Comparison of ENCODE assay signal across 9 cellular contexts in genomic region chr15:85730001-85730820, GRCh38.
A peak's percentile ranks its signal among the peaks of the same experiment; 100 is the strongest.
DNase-seq lines count a peak whose midpoint lies in the region; ATAC-seq, FAIRE-seq and TF ChIP-seq lines count a peak whose summit lies in the region.
"Had no signal": no experiment of that assay in that cellular context is flagged by ENCODE, and none has a peak within 500 bp of the region (broad histone marks: within the 10 kb centered on the region; RNA-seq: fewer than 3 reads in every experiment).

No MANE protein-coding gene starts in this region.

- no peaks in the 10 kb centered on the region for H3K27me3 ChIP-seq in parathyroid adenoma (ENCODE audit: control insufficient read depth, insufficient read depth, low read length)

- peak; percentile 60 for ATAC-seq in HG03442 (IDR thresholded peaks at IDR 0.05; ENCODE audit: unreplicated experiment)
- no peak for ATAC-seq in GM18517 (IDR thresholded peaks at IDR 0.05; ENCODE audit: unreplicated experiment)

- H3K79me2 ChIP-seq in parathyroid adenoma = no peaks in the 10 kb centered on the region

- H3K27me3 Mint-ChIP-seq in activated T-helper 1 cell treated with anti-CD3 and anti-CD28 coated beads, Interleukin-12 subunit alpha, Interleukin-12 subunit beta, Interleukin-2, Interleukin-4 antibody, amounts not matched to agents 30 ng/mL and 10 ng/mL and 1 ng/mL, durations not matched to agents 14 hours and 24 hours and 36 hours (ENCODE audit: insufficient read depth) = no peaks in the 10 kb centered on the region

- H3K4me1 ChIP-seq in parathyroid adenoma = no peaks in the 10 kb centered on the region

- peaks cover 4% of the 10 kb centered on the region for H3K9me3 ChIP-seq in parathyroid adenoma (ENCODE audit: control insufficient read depth, low read length)

- no peak overlapping the region for H3K4me2 ChIP-seq in parathyroid adenoma (ENCODE audit: low read length)

- peak; percentile 94 for FAIRE-seq in GM18507 (lab: Jason Lieb, UNC)
- FAIRE-seq in frontal cortex (lab: Jason Lieb, UNC) = peak; percentile 34

- peak overlapping the region; percentile 66 for H3K27ac Mint-ChIP-seq in activated T-helper 1 cell treated with anti-CD3 and anti-CD28 coated beads, Interleukin-12 subunit alpha, Interleukin-12 subunit beta, Interleukin-2, Interleukin-4 antibody, amounts not matched to agents 30 ng/mL and 10 ng/mL and 1 ng/mL, durations not matched to agents 14 hours and 24 hours and 36 hours

- H3K27ac ChIP-seq in parathyroid adenoma = no peak overlapping the region

- no peak overlapping the region for H3K4me3 ChIP-seq in parathyroid adenoma (ENCODE audit: low read depth, low read length)
- H3K4me3 ChIP-seq: skin epidermis had no signal

- peaks cover 19% of the 10 kb centered on the region for H3K4me1 Mint-ChIP-seq in activated T-helper 1 cell treated with anti-CD3 and anti-CD28 coated beads, Interleukin-12 subunit alpha, Interleukin-12 subunit beta, Interleukin-2, Interleukin-4 antibody, amounts not matched to agents 30 ng/mL and 10 ng/mL and 1 ng/mL, durations not matched to agents 14 hours and 24 hours and 36 hours (ENCODE audit: low read depth)

- H3K9ac ChIP-seq in parathyroid adenoma = no peak overlapping the region

- TF ChIP-seq CTCF in parathyroid adenoma (IDR thresholded peaks at IDR 0.05) = peak; percentile 51

- peaks cover 17% of the 10 kb centered on the region for H3K9me3 Mint-ChIP-seq in activated T-helper 1 cell treated with anti-CD3 and anti-CD28 coated beads, Interleukin-12 subunit alpha, Interleukin-12 subunit beta, Interleukin-2, Interleukin-4 antibody, amounts not matched to agents 30 ng/mL and 10 ng/mL and 1 ng/mL, durations not matched to agents 14 hours and 24 hours and 36 hours

- peaks cover 68% of the 10 kb centered on the region for H3K36me3 Mint-ChIP-seq in activated T-helper 1 cell treated with anti-CD3 and anti-CD28 coated beads, Interleukin-12 subunit alpha, Interleukin-12 subunit beta, Interleukin-2, Interleukin-4 antibody, amounts not matched to agents 30 ng/mL and 10 ng/mL and 1 ng/mL, durations not matched to agents 14 hours and 24 hours and 36 hours (ENCODE audit: low read depth)

- H3K4me3 Mint-ChIP-seq in activated T-helper 1 cell treated with anti-CD3 and anti-CD28 coated beads, Interleukin-12 subunit alpha, Interleukin-12 subunit beta, Interleukin-2, Interleukin-4 antibody, amounts not matched to agents 30 ng/mL and 10 ng/mL and 1 ng/mL, durations not matched to agents 14 hours and 24 hours and 36 hours = no peak overlapping the region

- no peaks in the 10 kb centered on the region for H3K36me3 ChIP-seq in parathyroid adenoma (ENCODE audit: control insufficient read depth, insufficient read depth, low read length)

- DNase-seq in AML-193 (lab: John Stamatoyannopoulos, UW) (peak; percentile 42 to 65), GM18507 (ENCODE audit: extremely low spot score, insufficient read length, low read depth) (peak; percentile 37), NCI-H748 (lab: John Stamatoyannopoulos, UW; ENCODE audit: unreplicated experiment) (peak; percentile 60), frontal cortex (ENCODE audit: low spot score in 2 of 2) (peak in 1 of 2 donors; percentile 55)
- peak; percentile 23 for DNase-seq in activated T-helper 1 cell treated with anti-CD3 and anti-CD28 coated beads, Interleukin-12 subunit alpha, Interleukin-12 subunit beta, Interleukin-2, Interleukin-4 antibody, amounts not matched to agents 30 ng/mL and 10 ng/mL and 1 ng/mL, durations not matched to agents 14 hours and 24 hours and 36 hours (ENCODE audit: low spot score)

- H2AFZ ChIP-seq in parathyroid adenoma = no peak overlapping the region

- intact Hi-C loops in activated T-helper 1 cell treated with anti-CD3 and anti-CD28 coated beads, Interleukin-12 subunit alpha, Interleukin-12 subunit beta, Interleukin-2, Interleukin-4 antibody, amounts not matched to agents 30 ng/mL and 10 ng/mL and 1 ng/mL, durations not matched to agents 14 hours and 24 hours and 36 hours (cut with micrococcal nuclease) = loop anchor here (1.0 to 2.0 kb wide), 5 partner anchors 65 to 433 kb away; partner anchors contain the start of gene KLHL25
